In genomic region chr15:70474682-70475438, GRCh38 we compare ENCODE assay signal across 8 cellular contexts.
DNase-seq lines count a peak whose midpoint lies in the region; ATAC-seq, FAIRE-seq and TF ChIP-seq lines count a peak whose summit lies in the region.

No MANE protein-coding gene starts in this region.

- WGBS in liver, result 17% methylated on average over 33 of the region's 33 CpGs
- 62% methylated on average over 25 of the region's 33 CpGs for WGBS in HepG2 (ENCODE audit: low lambda C conversion rate)

- peaks cover 6 to 19% (median 13%) of the 10 kb centered on the region in 4 donors for H3K4me1 ChIP-seq in liver (ENCODE audit: control insufficient read depth in 4 of 4, insufficient read depth in 4 of 4, low read length in 3 of 4)
- no peaks in the 10 kb centered on the region for H3K4me1 ChIP-seq in HepG2 (ENCODE audit: insufficient read depth, low read length)
- no peaks in the 10 kb centered on the region for H3K4me1 ChIP-seq in mucosa of descending colon (ENCODE audit: low read depth)

- CTCF ChIA-PET in HepG2 (lab: Yijun Ruan, JAX; ENCODE audit: low intra/inter-chr PET ratio, low total read pairs), result no interaction called here

- H2AFZ ChIP-seq in HepG2 (ENCODE audit: low read length), result no peak overlapping the region

- no peaks in the 10 kb centered on the region for H3K36me3 Mint-ChIP-seq in mesothelial cell of epicardium

- TF ChIP-seq RAD21 in liver (IDR thresholded peaks at IDR 0.05) (peak; percentile 62 to 66), HepG2 (CRISPR knock-in tag; IDR thresholded peaks at IDR 0.05) (no peak)

- ATAC-seq in HepG2 (no peak), mucosa of descending colon (peak; percentile 31), GM18867 (IDR thresholded peaks at IDR 0.05; ENCODE audit: unreplicated experiment) (no peak)

- H3K9ac ChIP-seq in liver (ENCODE audit: low read depth in 1 of 2, low read length in 2 of 2) (peak overlapping the region in 1 of 2 donors; percentile 24), HepG2 (ENCODE audit: insufficient read depth, low read depth, low read length) (no peak overlapping the region)

- H3K9me3 ChIP-seq in liver (ENCODE audit: control insufficient read depth in 4 of 4, low read length in 3 of 4) (no peaks in the 10 kb centered on the region), HepG2 (ENCODE audit: low read length) (no peaks in the 10 kb centered on the region), mucosa of descending colon (no peaks in the 10 kb centered on the region)

- TF ChIP-seq CTCF in liver (IDR thresholded peaks at IDR 0.05; ENCODE audit: low read depth, low read length, missing input control) (no peak), HepG2 (CRISPR knock-in tag; IDR thresholded peaks at IDR 0.05) (no peak), mucosa of descending colon (IDR thresholded peaks at IDR 0.05) (no peak), mesothelial cell of epicardium (IDR thresholded peaks at IDR 0.05; ENCODE audit: unreplicated experiment) (no peak)

- peaks cover 34% of the 10 kb centered on the region for H3K27me3 Mint-ChIP-seq in mesothelial cell of epicardium (ENCODE audit: low read depth)

- BruUV-seq in HepG2 (replicated peaks; lab: Mats Ljungman, UMichigan), result no TSS peak

- in situ Hi-C loops in HepG2 (cut with HindIII; ENCODE audit: extremely low pct_ligation_motif_present, low pct_unique_long_range_greater_than_20kb), result no loop called here

- no peak overlapping the region for H3K4me3 Mint-ChIP-seq in mesothelial cell of epicardium

- FAIRE-seq in HepG2 (lab: Jason Lieb, UNC), result no peak
- FAIRE-seq in GM12892 (lab: Jason Lieb, UNC), result no peak

- H3K36me3 ChIP-seq in liver (ENCODE audit: control insufficient read depth in 4 of 4, insufficient read depth in 3 of 4, low read depth in 1 of 4, low read length in 3 of 4) (no peaks in the 10 kb centered on the region), HepG2 (replicated peaks in 1 of 2; ENCODE audit: control insufficient read depth in 1 of 2, insufficient read depth in 2 of 2, low read length in 2 of 2) (no peaks in the 10 kb centered on the region), mucosa of descending colon (ENCODE audit: low read depth) (no peaks in the 10 kb centered on the region)

- peaks cover 45% of the 10 kb centered on the region for H3K4me1 Mint-ChIP-seq in mesothelial cell of epicardium

- H3K9me3 Mint-ChIP-seq in mesothelial cell of epicardium, result no peaks in the 10 kb centered on the region

- H3K27me3 ChIP-seq in liver (ENCODE audit: control insufficient read depth in 4 of 4, insufficient read depth in 4 of 4, low read length in 3 of 4), result peaks cover 0 to 2% (median 0%) of the 10 kb centered on the region in 4 donors
- peaks cover 4 to 22% of the 10 kb centered on the region in 2 experiments; a peak in 3 of 5 replicates for H3K27me3 ChIP-seq in HepG2 (ENCODE audit: control insufficient read depth in 1 of 2, insufficient read depth in 2 of 2, low read length in 2 of 2)

- no peak overlapping the region for H3K4me2 ChIP-seq in HepG2 (ENCODE audit: low read depth, low read length)

- DNase-seq in HepG2 (ENCODE audit: low spot score), result no peak
- peak; percentile 14 for DNase-seq in SIG-M5 (lab: John Stamatoyannopoulos, UW)
- DNase-seq in mucosa of descending colon, result peak in 2 of 3 donors; percentile 12 to 68
- DNase-seq in GM12892 (ENCODE audit: insufficient read length), result no peak
- no peak for DNase-seq in mesothelial cell of epicardium (ENCODE audit: low spot score in 2 of 2, unreplicated experiment in 2 of 2)

- peak overlapping the region; percentile 71 to 83 for H3K27ac ChIP-seq in liver (ENCODE audit: low read depth in 1 of 2, low read length in 2 of 2)
- H3K27ac ChIP-seq in HepG2 (ENCODE audit: extremely low read length, insufficient read depth, low read length), result no peak overlapping the region
- peak overlapping the region; percentile 54 for H3K27ac ChIP-seq in cingulate gyrus (ENCODE audit: low read depth, low read length)

- H3K79me2 ChIP-seq in HepG2 (ENCODE audit: insufficient read depth, low read length), result no peaks in the 10 kb centered on the region

- no peak for TF ChIP-seq POLR2A in HepG2 (IDR thresholded peaks at IDR 0.05; ENCODE audit: insufficient read depth in 1 of 2, low read depth in 2 of 2, low read length in 2 of 2)
- TF ChIP-seq POLR2A in GM12892 (IDR thresholded peaks at IDR 0.05; ENCODE audit: low read depth, low read length), result no peak

- POLR2A ChIA-PET in HepG2 (lab: Yijun Ruan, JAX), result no interaction called here

- H3K27ac Mint-ChIP-seq in mesothelial cell of epicardium, result no peak overlapping the region

- intact Hi-C loops in HepG2 (cut with micrococcal nuclease; ENCODE audit: unreplicated experiment), result no loop called here
- intact Hi-C loops in mucosa of descending colon (cut with DNase I, micrococcal nuclease), result no loop called here

- H3K4me3 ChIP-seq in liver (ENCODE audit: low read depth in 1 of 3, low read length in 3 of 3) (no peak overlapping the region), HepG2 (replicated peaks in 1 of 3; ENCODE audit: insufficient read depth in 1 of 3, low read depth in 2 of 3, low read length in 3 of 3) (no peak overlapping the region), mucosa of descending colon (no peak overlapping the region)

- TF ChIP-seq EP300 in HepG2 (IDR thresholded peaks at IDR 0.05; ENCODE audit: low read depth in 2 of 2, low read length in 2 of 2) (no peak), HepG2 (CRISPR knock-in tag; IDR thresholded peaks at IDR 0.05; ENCODE audit: borderline replicate concordance) (no peak)

- H4K20me1 ChIP-seq in HepG2 (ENCODE audit: insufficient read depth, low read length), result no peaks in the 10 kb centered on the region

TF ChIP-seq in liver, 16 proteins besides CTCF, POLR2A, EP300 and RAD21 (continues in another document):
- peak; percentile 43 to 94 for TF ChIP-seq RXRA (IDR thresholded peaks at IDR 0.05)
- peak in 1 of 2 donors; percentile 89 for TF ChIP-seq JUND (IDR thresholded peaks at IDR 0.05)
- TF ChIP-seq HNF4G (IDR thresholded peaks at IDR 0.05), result no peak
- TF ChIP-seq ZBTB33 (IDR thresholded peaks at IDR 0.05), result peak; percentile 87
- peak; percentile 33 to 89 for TF ChIP-seq HNF4A (conservative IDR thresholded peaks at IDR 0.05)
- peak; percentile 98 for TF ChIP-seq FOXA1 (IDR thresholded peaks at IDR 0.05)
- TF ChIP-seq SP1 (IDR thresholded peaks at IDR 0.05), result peak; percentile 57
- TF ChIP-seq GABPA (IDR thresholded peaks at IDR 0.05 in 1 of 2, conservative IDR thresholded peaks at IDR 0.05 in 1 of 2), result no peak
- peak; percentile 91 for TF ChIP-seq YY1 (IDR thresholded peaks at IDR 0.05)
- TF ChIP-seq EGR1 (IDR thresholded peaks at IDR 0.05; ENCODE audit: low read depth in 2 of 2), result peak in 1 of 2 donors; percentile 90

TF ChIP-seq in HepG2, 621 proteins besides CTCF, POLR2A, EP300 and RAD21:
- TF ChIP-seq HOXA7 (CRISPR knock-in tag; IDR thresholded peaks at IDR 0.05), result no peak
- no peak for TF ChIP-seq ZNF512B (CRISPR knock-in tag; IDR thresholded peaks at IDR 0.05; ENCODE audit: borderline replicate concordance)
- TF ChIP-seq SMC3 (IDR thresholded peaks at IDR 0.05; ENCODE audit: low read length), result no peak
- no peak for TF ChIP-seq ZNF546 (CRISPR knock-in tag; conservative IDR thresholded peaks at IDR 0.05)
- TF ChIP-seq ZNF75D (CRISPR knock-in tag; IDR thresholded peaks at IDR 0.05; ENCODE audit: borderline replicate concordance), result no peak
- TF ChIP-seq ZNF264 (CRISPR knock-in tag; IDR thresholded peaks at IDR 0.05), result no peak
- no peak for TF ChIP-seq SOX6 (IDR thresholded peaks at IDR 0.05)
- no peak for TF ChIP-seq SOX6 (CRISPR knock-in tag; IDR thresholded peaks at IDR 0.05)
- TF ChIP-seq ZBTB8A (CRISPR knock-in tag; IDR thresholded peaks at IDR 0.05; ENCODE audit: borderline replicate concordance, low read depth), result no peak

Comparison
In these comparisons a context has a peak if more than half of its experiments do, and no peak if none do; other contexts are left out.
1. DNase-seq: peak in SIG-M5 (single experiment) and mucosa of descending colon (2 of 3); none in HepG2 (single experiment), GM12892 (single experiment) and mesothelial cell of epicardium (0 of 2).